Comparison of ENCODE assay signal across 8 cellular contexts in genomic region chr11:64230209-64230984, GRCh38. TPM values are rescaled to one million over a fixed set of nuclear protein-coding genes. Genes with fewer than 3 reads are reported as not detected.
DNase-seq lines count a peak whose midpoint lies in the region; ATAC-seq and TF ChIP-seq lines count a peak whose summit lies in the region.

TSS of gene DNAJC4 (plus strand) at chr11:64230548. CDS start at chr11:64230855, 307 bp downstream.

- H3K36me3 ChIP-seq in heart left ventricle (no peaks in the 10 kb centered on the region), upper lobe of left lung (no peaks in the 10 kb centered on the region)

- no peak for TF ChIP-seq EP300 in upper lobe of left lung (IDR thresholded peaks at IDR 0.05)

- H3K4me3 Mint-ChIP-seq in T-helper 1 cell treated with Interleukin-12 subunit alpha and Interleukin-12 subunit beta and Interleukin-4 antibody, amounts not matched to agents 30 μg/mL and 1 μg/mL, for 36 hours, result peak within 1 kb of the TSS; percentile 85

- peak; percentile 63 to 78 (median 67) for ATAC-seq in heart left ventricle
- peak; percentile 78 to 80 for ATAC-seq in upper lobe of left lung (ENCODE audit: low FRiP score in 2 of 2)

- POLR2A ChIA-PET in HEK293T (lab: Yijun Ruan, JAX), result interaction anchor here (0.7 to 5.3 kb wide), 5 partner anchors 14 to 49 kb away, joined by 3 to 59 read pairs (median 3); partner anchors contain the start of genes FKBP2 and PPP1R14B

- H3K27me3 ChIP-seq in heart left ventricle (no peaks in the 10 kb centered on the region), upper lobe of left lung (no peaks in the 10 kb centered on the region)

- no peak for TF ChIP-seq CTCF in heart left ventricle (IDR thresholded peaks at IDR 0.05)
- TF ChIP-seq CTCF in upper lobe of left lung (IDR thresholded peaks at IDR 0.05), result peak in 1 of 6 experiments; percentile 4

- peak within 1 kb of the TSS; percentile 92 to 98 (median 98) for H3K27ac ChIP-seq in heart left ventricle
- H3K27ac ChIP-seq in upper lobe of left lung, result peak within 1 kb of the TSS; percentile 87 to 96 (median 90)

- CTCF ChIA-PET in HEK293T (lab: Yijun Ruan, JAX), result no interaction called here

- H3K4me3 ChIP-seq in heart left ventricle (peak within 1 kb of the TSS; percentile 48 to 86 (median 78)), upper lobe of left lung (peak within 1 kb of the TSS; percentile 31 to 93 (median 72))

- no peaks in the 10 kb centered on the region for H3K9me3 Mint-ChIP-seq in T-helper 1 cell treated with Interleukin-12 subunit alpha and Interleukin-12 subunit beta and Interleukin-4 antibody, amounts not matched to agents 30 μg/mL and 1 μg/mL, for 36 hours

- TF ChIP-seq POLR2A in heart left ventricle (IDR thresholded peaks at IDR 0.05), result peak in 1 of 2 donors; percentile 57
- peak in 2 of 4 donors; percentile 49 to 63 for TF ChIP-seq POLR2A in upper lobe of left lung (IDR thresholded peaks at IDR 0.05)

- DNase-seq in EL, result peak; percentile 90
- peak; percentile 79 for DNase-seq in HEK293T (ENCODE audit: extremely low spot score)
- DNase-seq in NCI-H1417 treated with DMSO at 0.1 percent for 48 hours (lab: John Stamatoyannopoulos, UW), result peak; percentile 93
- peak; percentile 84 for DNase-seq in amniotic epithelial cell (ENCODE audit: low read depth)
- peak; percentile 94 to 95 (median 94) for DNase-seq in heart left ventricle
- peak; percentile 83 to 99 (median 92) for DNase-seq in posterior cingulate gyrus
- peak; percentile 94 to 98 for DNase-seq in upper lobe of left lung

- no peaks in the 10 kb centered on the region for H3K27me3 Mint-ChIP-seq in T-helper 1 cell treated with Interleukin-12 subunit alpha and Interleukin-12 subunit beta and Interleukin-4 antibody, amounts not matched to agents 30 μg/mL and 1 μg/mL, for 36 hours (ENCODE audit: low read depth)

- 0 to 1% (median 1%) methylated on average over 44 to 59 of the region's 59 CpGs for WGBS in heart left ventricle, 4 donors
- WGBS in upper lobe of left lung, 2 donors, result 0 to 1% methylated on average over 24 to 59 of the region's 59 CpGs

- H3K27ac Mint-ChIP-seq in T-helper 1 cell treated with Interleukin-12 subunit alpha and Interleukin-12 subunit beta and Interleukin-4 antibody, amounts not matched to agents 30 μg/mL and 1 μg/mL, for 36 hours, result peak within 1 kb of the TSS; percentile 91

- no peaks in the 10 kb centered on the region for H3K9me3 ChIP-seq in heart left ventricle
- no peaks in the 10 kb centered on the region for H3K9me3 ChIP-seq in upper lobe of left lung

- peaks cover 3 to 73% (median 52%) of the 10 kb centered on the region in 12 donors for H3K4me1 ChIP-seq in heart left ventricle
- H3K4me1 ChIP-seq in upper lobe of left lung, result peaks cover 52 to 73% (median 60%) of the 10 kb centered on the region in 4 donors

- intact Hi-C loops in heart left ventricle (cut with DNase I) (no loop called here), posterior cingulate gyrus (cut with DNase I) (loop anchor here (10.0 kb wide), 1 partner anchor 46 kb away; the partner anchor contains the start of gene STIP1)

- peaks cover 35% of the 10 kb centered on the region for H3K4me1 Mint-ChIP-seq in T-helper 1 cell treated with Interleukin-12 subunit alpha and Interleukin-12 subunit beta and Interleukin-4 antibody, amounts not matched to agents 30 μg/mL and 1 μg/mL, for 36 hours (ENCODE audit: low read depth)

- no peaks in the 10 kb centered on the region for H3K36me3 Mint-ChIP-seq in T-helper 1 cell treated with Interleukin-12 subunit alpha and Interleukin-12 subunit beta and Interleukin-4 antibody, amounts not matched to agents 30 μg/mL and 1 μg/mL, for 36 hours (ENCODE audit: low read depth)

TF ChIP-seq in HEK293T, 16 proteins besides CTCF, POLR2A, EP300 and RAD21:
- TF ChIP-seq LEF1 (IDR thresholded peaks at IDR 0.05; ENCODE audit: borderline replicate concordance) (no peak), ZNF384 (IDR thresholded peaks at IDR 0.05) (peak; percentile 96), PKNOX1 (IDR thresholded peaks at IDR 0.05) (peak; percentile 83)

RNA-seq across cellular contexts. Expression of gene DNAJC4, which starts in this region (rescaled TPM):
- total RNA-seq in heart left ventricle (10 to 100 TPM; 31.2 to 63.6 (median 47.2) TPM), upper lobe of left lung (10 to 100 TPM; 25.0 to 52.0 (median 39.2) TPM)
- polyA plus RNA-seq in heart left ventricle, result 100 to 1,000 TPM in 1 of 2 donors, 10 to 100 TPM in 1; 33.8 to 123 TPM

Comparison
In these comparisons a context has a peak if more than half of its experiments do, and no peak if none do; other contexts are left out.
1. Peak in every context shown above with its lines: DNase-seq, ATAC-seq, H3K4me3 ChIP-seq and H3K27ac ChIP-seq.